In genomic region chr12:52253391-52254179, GRCh38 we compare ENCODE assay signal across 1 cellular context.
TF ChIP-seq lines count a peak whose summit lies in the region.

No MANE protein-coding gene starts in this region.

TF ChIP-seq in A549, 52 proteins besides CTCF, POLR2A, EP300 and RAD21 (continued from another document):
- TF ChIP-seq HES2 (IDR thresholded peaks at IDR 0.05) (no peak), GATA3 (IDR thresholded peaks at IDR 0.05; ENCODE audit: borderline replicate concordance) (peak; percentile 69), FOSB (CRISPR knock-in tag; IDR thresholded peaks at IDR 0.05) (peak; percentile 96), MYC (IDR thresholded peaks at IDR 0.05; ENCODE audit: borderline replicate concordance, low read length) (no peak), ZC3H11A (IDR thresholded peaks at IDR 0.05) (no peak), HOXB5 (CRISPR knock-in tag; IDR thresholded peaks at IDR 0.05) (no peak; the same call in 1 of the 2 replicates), USF2 (IDR thresholded peaks at IDR 0.05) (no peak), FOXS1 (CRISPR knock-in tag; IDR thresholded peaks at IDR 0.05) (no peak), ZFP36 (IDR thresholded peaks at IDR 0.05; ENCODE audit: borderline replicate concordance, partially characterized antibody) (no peak), ESRRA (IDR thresholded peaks at IDR 0.05; ENCODE audit: borderline replicate concordance, low read length) (no peak), HDAC2 (IDR thresholded peaks at IDR 0.05) (no peak), BHLHE40 (IDR thresholded peaks at IDR 0.05; ENCODE audit: low read depth, low read length) (no peak), RNF2 (IDR thresholded peaks at IDR 0.05; ENCODE audit: borderline replicate concordance, low read depth) (no peak), EHMT2 (IDR thresholded peaks at IDR 0.05; ENCODE audit: low read depth) (no peak), JUNB (IDR thresholded peaks at IDR 0.05) (no peak), RFX5 (IDR thresholded peaks at IDR 0.05) (no peak), FOSL2 (IDR thresholded peaks at IDR 0.05) (no peak), FOSL2 (CRISPR knock-in tag; IDR thresholded peaks at IDR 0.05) (0 out of 2 replicates have a peak, but pooled peaks have one; percentile 22), POLR2AphosphoS2 (conservative IDR thresholded peaks at IDR 0.05; ENCODE audit: low read length) (peak; percentile 81), NFE2L2 (conservative IDR thresholded peaks at IDR 0.05; ENCODE audit: low read length) (no peak), TP53 (CRISPR knock-in tag; IDR thresholded peaks at IDR 0.05) (peak; percentile 75; the same call in 1 of the 2 replicates), REST (IDR thresholded peaks at IDR 0.05) (no peak), HEYL (CRISPR knock-in tag; IDR thresholded peaks at IDR 0.05) (no peak), MAFK (IDR thresholded peaks at IDR 0.05; ENCODE audit: partially characterized antibody) (no peak), KDM5A (IDR thresholded peaks at IDR 0.05) (no peak), CBX8 (IDR thresholded peaks at IDR 0.05) (no peak), CEBPB (IDR thresholded peaks at IDR 0.05) (no peak), RCOR1 (IDR thresholded peaks at IDR 0.05; ENCODE audit: low read depth, low read length) (no peak), MAZ (IDR thresholded peaks at IDR 0.05; ENCODE audit: borderline replicate concordance, low read depth, low read length) (no peak), SMC3 (IDR thresholded peaks at IDR 0.05) (0 out of 3 replicates have a peak, but pooled peaks have one; percentile 6), EHF (CRISPR knock-in tag; IDR thresholded peaks at IDR 0.05) (no peak; the same call in 1 of the 2 replicates), CBX2 (IDR thresholded peaks at IDR 0.05; ENCODE audit: borderline replicate concordance, low read depth) (no peak), JUN (IDR thresholded peaks at IDR 0.05) (peak; percentile 18 to 65; a peak in 3 of 5 replicates), HOXB13 (CRISPR knock-in tag; IDR thresholded peaks at IDR 0.05; ENCODE audit: low read depth) (no peak), HMGXB4 (CRISPR knock-in tag; IDR thresholded peaks at IDR 0.05; ENCODE audit: borderline replicate concordance) (no peak), PBX3 (IDR thresholded peaks at IDR 0.05) (peak; percentile 83), PHF8 (IDR thresholded peaks at IDR 0.05; ENCODE audit: borderline replicate concordance, low read depth) (no peak), ZNF302 (CRISPR knock-in tag; IDR thresholded peaks at IDR 0.05) (no peak), ZSCAN20 (CRISPR knock-in tag; IDR thresholded peaks at IDR 0.05) (no peak), ATOH8 (CRISPR knock-in tag; IDR thresholded peaks at IDR 0.05; ENCODE audit: low read depth) (0 out of 2 replicates have a peak, but pooled peaks have one; percentile 53), SREBF2 (IDR thresholded peaks at IDR 0.05) (no peak), NR3C1 (IDR thresholded peaks at IDR 0.05) (no peak), E2F6 (IDR thresholded peaks at IDR 0.05; ENCODE audit: borderline replicate concordance, low read depth) (no peak), KDM1A (IDR thresholded peaks at IDR 0.05; ENCODE audit: low read depth) (no peak), CHD4 (IDR thresholded peaks at IDR 0.05; ENCODE audit: borderline replicate concordance) (no peak), HOXA7 (CRISPR knock-in tag; IDR thresholded peaks at IDR 0.05) (peak; percentile 87; the same call in 1 of the 2 replicates), NPAS2 (CRISPR knock-in tag; IDR thresholded peaks at IDR 0.05; ENCODE audit: borderline replicate concordance) (no peak)
- TF ChIP-seq, protein P1, sequence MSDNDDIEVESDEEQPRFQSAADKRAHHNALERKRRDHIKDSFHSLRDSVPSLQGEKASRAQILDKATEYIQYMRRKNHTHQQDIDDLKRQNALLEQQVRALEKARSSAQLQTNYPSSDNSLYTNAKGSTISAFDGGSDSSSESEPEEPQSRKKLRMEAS (IDR thresholded peaks at IDR 0.05), result peak; percentile 16
